In genomic region chr3:27462228-27462627, GRCh38 we compare ENCODE assay signal across 15 cellular contexts. TPM values are rescaled to one million over a fixed set of nuclear protein-coding genes. Genes with fewer than 3 reads are reported as not detected.
A peak's percentile ranks its signal among the peaks of the same experiment; 100 is the strongest.
DNase-seq lines count a peak whose midpoint lies in the region; ATAC-seq and TF ChIP-seq lines count a peak whose summit lies in the region.
"Had no signal": no experiment of that assay in that cellular context is flagged by ENCODE, and none has a peak within 500 bp of the region (broad histone marks: within the 10 kb centered on the region; RNA-seq: fewer than 3 reads in every experiment).

No MANE protein-coding gene starts in this region.

- CTCF ChIA-PET in activated CD8-positive, alpha-beta T cell treated with anti-CD3 and anti-CD28 coated beads, Interleukin-2, amount 10 ng/mL, durations not matched to agents 7 days and 5 days (lab: Charles Lee) = no interaction called here

- H3K56ac ChIP-seq in H9 (ENCODE audit: insufficient read length, low read depth, low read length) = no peak overlapping the region

- no peak overlapping the region for H2AK5ac ChIP-seq in H9 (ENCODE audit: insufficient read length, low read length)

- POLR2A ChIA-PET in activated CD8-positive, alpha-beta T cell treated with anti-CD3 and anti-CD28 coated beads, Interleukin-2, amount 10 ng/mL, durations not matched to agents 7 days and 5 days (lab: Charles Lee) = no interaction called here

- H3K79me2 ChIP-seq in H9 (ENCODE audit: insufficient read depth, low read length) = peaks cover 25% of the 10 kb centered on the region; the same call in 1 of the 2 replicates

- H4K5ac ChIP-seq in H9 (ENCODE audit: insufficient read length, low read depth, low read length) = no peak overlapping the region

- peak overlapping the region in 2 of 3 experiments; percentile 57 to 61; a peak in 4 of 7 replicates for H3K27ac Mint-ChIP-seq in H9
- H3K27ac Mint-ChIP-seq in activated T-helper 17 cell treated with anti-CD3 and anti-CD28 coated beads, Interleukin-2, amount 50 U/mL, for 72 hours = peak overlapping the region; percentile 20
- no peak overlapping the region for H3K27ac Mint-ChIP-seq in activated naive CD4-positive, alpha-beta T cell treated with anti-CD3 and anti-CD28 coated beads, Interleukin-2, amount 50 U/mL, for 72 hours
- no peak overlapping the region for H3K27ac Mint-ChIP-seq in activated CD8-positive, alpha-beta T cell treated with anti-CD3 and anti-CD28 coated beads, Interleukin-2, amount 10 ng/mL, durations not matched to agents 7 days and 5 days

- WGBS in H9 (ENCODE audit: extremely low coverage, insufficient read length, low lambda C conversion rate) = no CpG with 5 or more reads among the region's 8 CpGs

- H3K27me3 Mint-ChIP-seq in H9 (ENCODE audit: low read depth) = no peaks in the 10 kb centered on the region
- H3K27me3 Mint-ChIP-seq in activated T-helper 17 cell treated with anti-CD3 and anti-CD28 coated beads, Interleukin-2, amount 50 U/mL, for 72 hours = no peaks in the 10 kb centered on the region
- no peaks in the 10 kb centered on the region for H3K27me3 Mint-ChIP-seq in activated CD8-positive, alpha-beta T cell treated with anti-CD3 and anti-CD28 coated beads, Interleukin-2, amount 10 ng/mL, durations not matched to agents 7 days and 5 days (ENCODE audit: low read depth)
- H3K27me3 Mint-ChIP-seq: CD4-positive, alpha-beta memory T cell had no signal

- no peak overlapping the region for H3K4me3 Mint-ChIP-seq in H9
- H3K4me3 Mint-ChIP-seq in activated T-helper 17 cell treated with anti-CD3 and anti-CD28 coated beads, Interleukin-2, amount 50 U/mL, for 72 hours = no peak overlapping the region
- no peak overlapping the region for H3K4me3 Mint-ChIP-seq in activated CD8-positive, alpha-beta T cell treated with anti-CD3 and anti-CD28 coated beads, Interleukin-2, amount 10 ng/mL, durations not matched to agents 7 days and 5 days
- H3K4me3 Mint-ChIP-seq: CD4-positive, alpha-beta memory T cell had no signal

- ATAC-seq in activated T-helper 17 cell treated with anti-CD3 and anti-CD28 coated beads, Interleukin-2, amount 50 U/mL, for 72 hours (replicated peaks) = peak; percentile 56
- peak; percentile 81 for ATAC-seq in esophagus mucosa
- ATAC-seq in activated naive CD4-positive, alpha-beta T cell treated with anti-CD3 and anti-CD28 coated beads, Interleukin-2, amount 50 U/mL, for 72 hours = no peak
- ATAC-seq in activated CD8-positive, alpha-beta T cell treated with anti-CD3 and anti-CD28 coated beads, Interleukin-2, amount 10 ng/mL, durations not matched to agents 7 days and 5 days = no peak
- ATAC-seq: A549, HCT116 had no signal

- no peaks in the 10 kb centered on the region for H3K9me3 Mint-ChIP-seq in H9
- H3K9me3 Mint-ChIP-seq in activated T-helper 17 cell treated with anti-CD3 and anti-CD28 coated beads, Interleukin-2, amount 50 U/mL, for 72 hours = no peaks in the 10 kb centered on the region
- no peaks in the 10 kb centered on the region for H3K9me3 Mint-ChIP-seq in activated naive CD4-positive, alpha-beta T cell treated with anti-CD3 and anti-CD28 coated beads, Interleukin-2, amount 50 U/mL, for 72 hours
- H3K9me3 Mint-ChIP-seq in activated CD8-positive, alpha-beta T cell treated with anti-CD3 and anti-CD28 coated beads, Interleukin-2, amount 10 ng/mL, durations not matched to agents 7 days and 5 days (ENCODE audit: insufficient read depth) = no peaks in the 10 kb centered on the region
- H3K9me3 Mint-ChIP-seq: CD4-positive, alpha-beta memory T cell had no signal

- peaks cover 8% of the 10 kb centered on the region for H3K79me1 ChIP-seq in H9 (ENCODE audit: insufficient read depth, low read depth, low read length, poor library complexity, severe bottlenecking)

- no peak overlapping the region for H4K8ac ChIP-seq in H9 (replicated peaks; ENCODE audit: insufficient read length, low read depth, low read length)

- H2BK20ac ChIP-seq in H9 (ENCODE audit: low read depth, low read length, poor library complexity, severe bottlenecking) = no peak overlapping the region

- peaks cover 21 to 23% of the 10 kb centered on the region in 2 experiments for H3K4me1 Mint-ChIP-seq in H9
- peaks cover 13% of the 10 kb centered on the region for H3K4me1 Mint-ChIP-seq in activated T-helper 17 cell treated with anti-CD3 and anti-CD28 coated beads, Interleukin-2, amount 50 U/mL, for 72 hours
- H3K4me1 Mint-ChIP-seq in activated CD8-positive, alpha-beta T cell treated with anti-CD3 and anti-CD28 coated beads, Interleukin-2, amount 10 ng/mL, durations not matched to agents 7 days and 5 days (ENCODE audit: low read depth) = peaks cover 1% of the 10 kb centered on the region

- H3K18ac ChIP-seq in H9 (ENCODE audit: insufficient read length, low read depth, low read length) = no peak overlapping the region

- no peak overlapping the region for H2BK12ac ChIP-seq in H9 (ENCODE audit: insufficient read length, low read depth, low read length)

- H4K20me1 ChIP-seq in H9 (ENCODE audit: control insufficient read depth, insufficient read depth, insufficient read length) = no peaks in the 10 kb centered on the region

- H4K91ac ChIP-seq in H9 (ENCODE audit: insufficient read length, low read depth, low read length) = no peak overlapping the region

- H3K4ac ChIP-seq in H9 (ENCODE audit: low read depth, low read length) = no peak overlapping the region

- H3K23me2 ChIP-seq in H9 (ENCODE audit: insufficient read length, low read depth, low read length, poor library complexity, severe bottlenecking) = no peaks in the 10 kb centered on the region

- no peaks in the 10 kb centered on the region for H3K27me3 ChIP-seq in H9 (ENCODE audit: insufficient read depth, low read length)
- H3K27me3 ChIP-seq: BE2C had no signal

- peaks cover 2% of the 10 kb centered on the region; the same call in 1 of the 2 replicates for H3K4me1 ChIP-seq in H9 (ENCODE audit: insufficient read depth, low read length)
- H3K4me1 ChIP-seq: BE2C had no signal

- H3K14ac ChIP-seq in H9 (ENCODE audit: insufficient read depth, low read length) = no peak overlapping the region

- H3K36me3 Mint-ChIP-seq in H9 (ENCODE audit: insufficient read depth in 1 of 3, low read depth in 3 of 3) = peaks cover 15 to 24% (median 19%) of the 10 kb centered on the region in 3 experiments
- H3K36me3 Mint-ChIP-seq in activated T-helper 17 cell treated with anti-CD3 and anti-CD28 coated beads, Interleukin-2, amount 50 U/mL, for 72 hours (ENCODE audit: low read depth) = peaks cover 30% of the 10 kb centered on the region
- peaks cover 7 to 10% of the 10 kb centered on the region in 2 donors for H3K36me3 Mint-ChIP-seq in activated naive CD4-positive, alpha-beta T cell treated with anti-CD3 and anti-CD28 coated beads, Interleukin-2, amount 50 U/mL, for 72 hours
- peaks cover 16% of the 10 kb centered on the region for H3K36me3 Mint-ChIP-seq in activated CD8-positive, alpha-beta T cell treated with anti-CD3 and anti-CD28 coated beads, Interleukin-2, amount 10 ng/mL, durations not matched to agents 7 days and 5 days (ENCODE audit: low read depth)

- no peak overlapping the region for H2AFZ ChIP-seq in H9 (ENCODE audit: low read length)

- H3K9ac ChIP-seq in H9 (ENCODE audit: extremely low read depth, insufficient read length, low read length) = no peak overlapping the region

- no peak overlapping the region for H2BK5ac ChIP-seq in H9 (ENCODE audit: insufficient read length, low read length)

- no peak overlapping the region for H3K23ac ChIP-seq in H9 (ENCODE audit: insufficient read length, low read depth, low read length)

- no peak overlapping the region for H2BK120ac ChIP-seq in H9 (ENCODE audit: low read depth, low read length, poor library complexity, severe bottlenecking)

- no peak overlapping the region for H3T11ph ChIP-seq in H9 (ENCODE audit: low read length)

- no peak for TF ChIP-seq CTCF in H9 (conservative IDR thresholded peaks at IDR 0.05)

- H2BK15ac ChIP-seq in H9 (ENCODE audit: low read depth, low read length) = no peak overlapping the region

- no peak overlapping the region for H3K27ac ChIP-seq in H9 (ENCODE audit: insufficient read length, low read depth, low read length)
- H3K27ac ChIP-seq: A549, C4-2B, HL-60 had no signal

- DNase-seq in H9 = no peak
- DNase-seq in activated naive CD4-positive, alpha-beta T cell treated with anti-CD3 and anti-CD28 coated beads, Interleukin-2, amount 50 U/mL, for 72 hours (ENCODE audit: low spot score in 2 of 2) = no peak
- no peak for DNase-seq in activated CD4-positive, CD25-positive, alpha-beta regulatory T cell (lab: John Stamatoyannopoulos, UW)
- no peak for DNase-seq in activated CD8-positive, alpha-beta T cell treated with anti-CD3 and anti-CD28 coated beads, Interleukin-2, amount 10 ng/mL, durations not matched to agents 7 days and 5 days
- DNase-seq in NCI-H1105 treated with DMSO at 0.1 percent for 48 hours (lab: John Stamatoyannopoulos, UW) = no peak
- DNase-seq: BE2C; CD4-positive, alpha-beta memory T cell; DMS79; IMR-90 had no signal

- H3K4me2 ChIP-seq in H9 (ENCODE audit: insufficient read depth, insufficient read length, low read length) = no peak overlapping the region
- H3K4me2 ChIP-seq: A549 had no signal

- H3K9me3 ChIP-seq in H9 (ENCODE audit: control insufficient read depth, low read depth, low read length) = no peaks in the 10 kb centered on the region
- H3K9me3 ChIP-seq: A549, BE2C had no signal

RNA-seq across cellular contexts. Expression of gene SLC4A7, which starts 22.0 kb away (rescaled TPM):
- total RNA-seq in H9 (2021) = 42.9 and 46.1 TPM in 2 replicates
- total RNA-seq in activated T-helper 17 cell treated with anti-CD3 and anti-CD28 coated beads, Interleukin-2, amount 50 U/mL, for 72 hours = 10 to 100 TPM; 43.8 to 56.9 TPM
- total RNA-seq in esophagus mucosa = 17.3 TPM
- 10 to 100 TPM; 37.5 to 57.0 TPM for total RNA-seq in activated naive CD4-positive, alpha-beta T cell treated with anti-CD3 and anti-CD28 coated beads, Interleukin-2, amount 50 U/mL, for 72 hours
- 10 to 100 TPM; 31.9 to 32.9 TPM for total RNA-seq in activated CD8-positive, alpha-beta T cell treated with anti-CD3 and anti-CD28 coated beads, Interleukin-2, amount 10 ng/mL, durations not matched to agents 7 days and 5 days

Comparison
In these comparisons a context has a peak if more than half of its experiments do, and no peak if none do; other contexts are left out.
1. H3K27ac Mint-ChIP-seq: peak in H9 (2 of 3) and activated T-helper 17 cell treated with anti-CD3 and anti-CD28 coated beads, Interleukin-2, amount 50 U/mL, for 72 hours (single experiment); none in activated naive CD4-positive, alpha-beta T cell treated with anti-CD3 and anti-CD28 coated beads, Interleukin-2, amount 50 U/mL, for 72 hours (0 of 2) and activated CD8-positive, alpha-beta T cell treated with anti-CD3 and anti-CD28 coated beads, Interleukin-2, amount 10 ng/mL, durations not matched to agents 7 days and 5 days (single experiment).
2. ATAC-seq: peak in activated T-helper 17 cell treated with anti-CD3 and anti-CD28 coated beads, Interleukin-2, amount 50 U/mL, for 72 hours (single experiment) and esophagus mucosa (single experiment); none in activated naive CD4-positive, alpha-beta T cell treated with anti-CD3 and anti-CD28 coated beads, Interleukin-2, amount 50 U/mL, for 72 hours (0 of 2) and activated CD8-positive, alpha-beta T cell treated with anti-CD3 and anti-CD28 coated beads, Interleukin-2, amount 10 ng/mL, durations not matched to agents 7 days and 5 days (single experiment).